Comparison of ENCODE assay signal across 9 cellular contexts in the genomic region with DNA sequence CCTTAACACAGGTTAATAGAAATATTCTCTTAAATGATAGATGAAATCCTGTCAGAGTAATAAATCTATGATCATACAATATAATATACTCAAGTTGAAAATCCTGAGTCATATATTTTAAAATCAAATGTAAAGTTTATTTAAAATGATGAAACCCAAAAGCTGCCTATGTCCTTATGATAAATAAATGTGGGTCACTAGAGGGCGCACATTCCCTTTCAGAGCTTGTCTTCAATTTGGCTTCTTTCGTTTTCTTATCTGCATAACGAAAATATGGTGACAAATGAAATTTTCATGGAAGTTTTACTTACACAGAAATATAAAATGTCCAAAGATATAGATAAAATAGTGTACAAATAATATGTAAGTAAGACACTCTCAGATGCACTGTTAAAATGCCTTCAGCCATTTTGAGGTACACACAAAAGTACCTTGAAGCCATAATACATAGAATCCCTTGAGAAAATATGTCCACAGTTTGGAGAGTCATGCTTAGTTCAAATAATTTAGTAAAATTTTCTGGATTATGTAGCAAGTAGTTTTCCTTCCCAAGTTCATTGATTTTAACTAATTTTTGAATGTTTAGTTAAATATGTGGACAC.
DNase-seq lines count a peak whose midpoint lies in the region; ATAC-seq and TF ChIP-seq lines count a peak whose summit lies in the region.
"Had no signal": no experiment of that assay in that cellular context is flagged by ENCODE, and none has a peak within 500 bp of the region (broad histone marks: within the 10 kb centered on the region; RNA-seq: fewer than 3 reads in every experiment).

No MANE protein-coding gene starts in this region.

- DNase-seq in activated naive CD4-positive, alpha-beta T cell treated with anti-CD3 and anti-CD28 coated beads for 36 hours, result peak; percentile 10
- no peak for DNase-seq in activated naive CD4-positive, alpha-beta T cell (lab: John Stamatoyannopoulos, UW)
- peak; percentile 55 for DNase-seq in PC-3
- DNase-seq in endothelial cell (ENCODE audit: low spot score), result peak; percentile 5
- peak; percentile 79 for DNase-seq in neural progenitor cell (ENCODE audit: low spot score)
- no peak for DNase-seq in 8988T
- DNase-seq in NCI-H187 treated with DMSO at 0.1 percent for 48 hours (lab: John Stamatoyannopoulos, UW), result no peak

- H3K36me3 ChIP-seq in PC-3 (ENCODE audit: low read depth, low read length) (no peaks in the 10 kb centered on the region), neural progenitor cell (no peaks in the 10 kb centered on the region)

- H2AFZ ChIP-seq in PC-3 (ENCODE audit: low read length) (peak overlapping the region; percentile 33; the same call in 1 of the 2 replicates), neural progenitor cell (replicated peaks) (peak overlapping the region; percentile 76)

- POLR2A ChIA-PET in PC-3 (lab: Charles Lee; ENCODE audit: unreplicated experiment), result no interaction called here

- CTCF ChIA-PET in activated naive CD4-positive, alpha-beta T cell treated with anti-CD3 and anti-CD28 coated beads for 36 hours (lab: Charles Lee), result no interaction called here
- CTCF ChIA-PET in PC-3 (lab: Charles Lee), result no interaction called here

- no peaks in the 10 kb centered on the region for H3F3A ChIP-seq in PC-3 (ENCODE audit: low read length, unreplicated experiment)
- H3F3A ChIP-seq in neural progenitor cell (ENCODE audit: low read depth), result no peaks in the 10 kb centered on the region

- no peaks in the 10 kb centered on the region for H3K4me1 Mint-ChIP-seq in activated naive CD4-positive, alpha-beta T cell treated with anti-CD3 and anti-CD28 coated beads for 36 hours (ENCODE audit: low read depth)
- H3K4me1 Mint-ChIP-seq in endothelial cell (ENCODE audit: unreplicated experiment) (no peaks in the 10 kb centered on the region), neural progenitor cell (no peaks in the 10 kb centered on the region)

- H3K9me3 ChIP-seq in PC-3 (ENCODE audit: low read length) (no peaks in the 10 kb centered on the region), neural progenitor cell (ENCODE audit: low read depth) (no peaks in the 10 kb centered on the region)

- H3K4me3 ChIP-seq in PC-3 (ENCODE audit: low read length) (peak overlapping the region; percentile 38; the same call in 1 of the 2 replicates), neural progenitor cell (peak overlapping the region; percentile 30)

- no peaks in the 10 kb centered on the region for H3K36me3 Mint-ChIP-seq in activated naive CD4-positive, alpha-beta T cell treated with anti-CD3 and anti-CD28 coated beads for 36 hours (ENCODE audit: low read depth)
- H3K36me3 Mint-ChIP-seq in endothelial cell (ENCODE audit: low read depth, unreplicated experiment) (no peaks in the 10 kb centered on the region), neural progenitor cell (no peaks in the 10 kb centered on the region)

- no peak overlapping the region for H3K4me3 Mint-ChIP-seq in activated naive CD4-positive, alpha-beta T cell treated with anti-CD3 and anti-CD28 coated beads for 36 hours
- H3K4me3 Mint-ChIP-seq in endothelial cell (ENCODE audit: unreplicated experiment) (no peak overlapping the region), neural progenitor cell (no peak overlapping the region)
- H3K4me3 Mint-ChIP-seq: stimulated activated naive CD8-positive, alpha-beta T cell treated with anti-CD3 and anti-CD28 coated beads, Interleukin-15, Interleukin-2, amounts not matched to agents 100 ng/mL and 50 ng/mL, for 24 hours had no signal

- H3K9me2 ChIP-seq in PC-3 (replicated peaks; ENCODE audit: low read length), result no peaks in the 10 kb centered on the region

- TF ChIP-seq CTCF in PC-3 (conservative IDR thresholded peaks at IDR 0.05; ENCODE audit: low read depth, low read length), result peak; percentile 69
- peak; percentile 52 for TF ChIP-seq CTCF in endothelial cell (IDR thresholded peaks at IDR 0.05; ENCODE audit: unreplicated experiment)
- peak; percentile 93 for TF ChIP-seq CTCF in neural progenitor cell (IDR thresholded peaks at IDR 0.05)

- H3K9ac ChIP-seq in PC-3 (ENCODE audit: low read length) (no peak overlapping the region), neural progenitor cell (no peak overlapping the region)

- H3K4me2 ChIP-seq in PC-3 (ENCODE audit: low read length) (peak overlapping the region; percentile 41; the same call in 1 of the 2 replicates), neural progenitor cell (peak overlapping the region; percentile 62)

- no peaks in the 10 kb centered on the region for H3K9me3 Mint-ChIP-seq in activated naive CD4-positive, alpha-beta T cell treated with anti-CD3 and anti-CD28 coated beads for 36 hours
- no peaks in the 10 kb centered on the region for H3K9me3 Mint-ChIP-seq in endothelial cell (ENCODE audit: unreplicated experiment)
- peaks cover 2% of the 10 kb centered on the region for H3K9me3 Mint-ChIP-seq in neural progenitor cell
- H3K9me3 Mint-ChIP-seq: stimulated activated naive CD8-positive, alpha-beta T cell treated with anti-CD3 and anti-CD28 coated beads, Interleukin-15, Interleukin-2, amounts not matched to agents 100 ng/mL and 50 ng/mL, for 24 hours had no signal

- ATAC-seq in HG03159 (IDR thresholded peaks at IDR 0.05; ENCODE audit: unreplicated experiment) (peak; percentile 75), PC-3 (no peak)

- no peaks in the 10 kb centered on the region for H3K27me3 Mint-ChIP-seq in activated naive CD4-positive, alpha-beta T cell treated with anti-CD3 and anti-CD28 coated beads for 36 hours (ENCODE audit: low read depth)
- H3K27me3 Mint-ChIP-seq in endothelial cell (ENCODE audit: unreplicated experiment) (no peaks in the 10 kb centered on the region), neural progenitor cell (ENCODE audit: insufficient read depth, low read depth) (no peaks in the 10 kb centered on the region)
- H3K27me3 Mint-ChIP-seq: stimulated activated naive CD8-positive, alpha-beta T cell treated with anti-CD3 and anti-CD28 coated beads, Interleukin-15, Interleukin-2, amounts not matched to agents 100 ng/mL and 50 ng/mL, for 24 hours had no signal

- H3K27ac ChIP-seq in PC-3 (ENCODE audit: low read length) (no peak overlapping the region), neural progenitor cell (no peak overlapping the region)

- BruUV-seq in PC-3 (replicated peaks; lab: Mats Ljungman, UMichigan), result no TSS peak

- H3K27me3 ChIP-seq in PC-3 (ENCODE audit: low read length), result no peaks in the 10 kb centered on the region
- no peaks in the 10 kb centered on the region for H3K27me3 ChIP-seq in neural progenitor cell

- H3K79me2 ChIP-seq in PC-3 (ENCODE audit: low read length) (no peaks in the 10 kb centered on the region), neural progenitor cell (ENCODE audit: low read depth) (no peaks in the 10 kb centered on the region)

- H3K27ac Mint-ChIP-seq in activated naive CD4-positive, alpha-beta T cell treated with anti-CD3 and anti-CD28 coated beads for 36 hours, result no peak overlapping the region
- H3K27ac Mint-ChIP-seq in endothelial cell (ENCODE audit: unreplicated experiment), result no peak overlapping the region
- H3K27ac Mint-ChIP-seq in neural progenitor cell, result no peak overlapping the region
- H3K27ac Mint-ChIP-seq: stimulated activated naive CD8-positive, alpha-beta T cell treated with anti-CD3 and anti-CD28 coated beads, Interleukin-15, Interleukin-2, amounts not matched to agents 100 ng/mL and 50 ng/mL, for 24 hours had no signal

- H3K4me1 ChIP-seq in PC-3 (ENCODE audit: insufficient read depth, low read length) (no peaks in the 10 kb centered on the region), neural progenitor cell (no peaks in the 10 kb centered on the region)

- H4K20me1 ChIP-seq in PC-3 (ENCODE audit: low read length) (no peaks in the 10 kb centered on the region), neural progenitor cell (ENCODE audit: low read depth) (no peaks in the 10 kb centered on the region)

- intact Hi-C loops in activated naive CD4-positive, alpha-beta T cell treated with anti-CD3 and anti-CD28 coated beads for 36 hours (cut with micrococcal nuclease), result loop anchor here (1.0 to 5.0 kb wide), 4 partner anchors 47 to 1771 kb away; no protein-coding TSS in a partner anchor
- intact Hi-C loops in PC-3 (cut with micrococcal nuclease), result loop anchor here (5.0 kb wide), 1 partner anchor 806 kb away; no protein-coding TSS in a partner anchor

Comparison
In these comparisons a context has a peak if more than half of its experiments do, and no peak if none do; other contexts are left out.
1. DNase-seq: peak in activated naive CD4-positive, alpha-beta T cell treated with anti-CD3 and anti-CD28 coated beads for 36 hours (single experiment), PC-3 (single experiment), endothelial cell (single experiment) and neural progenitor cell (single experiment); none in activated naive CD4-positive, alpha-beta T cell (0 of 4), 8988T (single experiment) and NCI-H187 treated with DMSO at 0.1 percent for 48 hours (single experiment).
2. Peak in every context shown above with its lines, with median percentiles within 50 percentile points of each other: CTCF ChIP-seq.